8 cellular contexts compared by ENCODE assay signal in genomic region chr12:39442895-39443703, GRCh38. TPM values are rescaled to one million over a fixed set of nuclear protein-coding genes. Genes with fewer than 3 reads are reported as not detected.
DNase-seq lines count a peak whose midpoint lies in the region; ATAC-seq and TF ChIP-seq lines count a peak whose summit lies in the region.

KIF21A (minus strand) TSS chr12:39443120; CDS start chr12:39442970, 150 bp downstream.

- H3K4me1 ChIP-seq in HUES6 (ENCODE audit: control insufficient read depth, insufficient read depth, low read length) (peaks cover 23% of the 10 kb centered on the region), esophagus squamous epithelium (peaks cover 4 to 35% (median 13%) of the 10 kb centered on the region in 3 donors)

- H3K9ac ChIP-seq in HUES6 (ENCODE audit: low read length), result peak within 1 kb of the TSS; percentile 81

- H3K9me3 ChIP-seq in HUES6 (ENCODE audit: control insufficient read depth, insufficient read depth, low read depth, low read length) (no peaks in the 10 kb centered on the region), esophagus squamous epithelium (no peaks in the 10 kb centered on the region)

- H3K27ac ChIP-seq in HUES6 (ENCODE audit: low read depth, low read length) (peak within 1 kb of the TSS; percentile 32; the same call in 1 of the 2 replicates), esophagus squamous epithelium (peak within 1 kb of the TSS; percentile 84 to 92 (median 88))

- DNase-seq in DMS 273 (lab: John Stamatoyannopoulos, UW; ENCODE audit: unreplicated experiment), result peak; percentile 95
- DNase-seq in OCI-M1 (lab: John Stamatoyannopoulos, UW), result peak; percentile 86
- peak; percentile 90 to 92 for DNase-seq in activated T-cell treated with anti-CD3 and anti-CD28 coated beads, Interleukin-2, amount 50 U/mL, for 48 hours
- peak; percentile 54 for DNase-seq in esophagus squamous epithelium (lab: John Stamatoyannopoulos, UW)
- DNase-seq in myocyte (ENCODE audit: low read depth), result peak; percentile 84
- DNase-seq in stimulated activated CD8-positive, alpha-beta memory T cell treated with anti-CD3 and anti-CD28 coated beads, Interleukin-7, amount 100 ng/mL, for 48 hours (ENCODE audit: extremely low read depth in 1 of 2, low read depth in 1 of 2), result peak; percentile 84 to 85

- H3K27me3 ChIP-seq in HUES6 (ENCODE audit: control insufficient read depth, insufficient read depth, low read length) (peaks cover 17% of the 10 kb centered on the region), esophagus squamous epithelium (no peaks in the 10 kb centered on the region)

- H3K4me3 ChIP-seq in HUES6 (ENCODE audit: low read depth, low read length), result peak within 1 kb of the TSS; percentile 71
- H3K4me3 ChIP-seq in esophagus squamous epithelium, result peak within 1 kb of the TSS; percentile 68 to 92 (median 87)

- intact Hi-C loops in esophagus squamous epithelium (cut with DNase I), result no loop called here

- peak in 2 of 4 donors; percentile 80 to 82 for TF ChIP-seq POLR2A in esophagus squamous epithelium (IDR thresholded peaks at IDR 0.05)

- WGBS in esophagus squamous epithelium, 2 donors, result 0% methylated on average over 1 of the region's 91 CpGs; no CpG with 5 or more reads in 1 of the 2 donors

- peak; percentile 38 to 83 (median 61) for TF ChIP-seq CTCF in esophagus squamous epithelium (IDR thresholded peaks at IDR 0.05)

- peak; percentile 85 for ATAC-seq in GM21447 (IDR thresholded peaks at IDR 0.05; ENCODE audit: unreplicated experiment)

- H3K36me3 ChIP-seq in HUES6 (ENCODE audit: control insufficient read depth, insufficient read depth, low read length), result no peaks in the 10 kb centered on the region
- no peaks in the 10 kb centered on the region for H3K36me3 ChIP-seq in esophagus squamous epithelium

RNA-seq across cellular contexts. Expression of gene KIF21A, which starts in this region (rescaled TPM):
- total RNA-seq in esophagus squamous epithelium (10 to 100 TPM; 19.7 to 56.1 (median 29.4) TPM), myocyte (4.5 and 7.7 TPM in 2 replicates)
- 2.3 TPM for polyA plus RNA-seq in myocyte (2012)

Comparison
In these comparisons a context has a peak if more than half of its experiments do, and no peak if none do; other contexts are left out.
1. Peak in every context shown above with its lines: DNase-seq, ATAC-seq, H3K4me3 ChIP-seq and H3K27ac ChIP-seq.